ENCODE assay signal across 8 cellular contexts in the genomic region with DNA sequence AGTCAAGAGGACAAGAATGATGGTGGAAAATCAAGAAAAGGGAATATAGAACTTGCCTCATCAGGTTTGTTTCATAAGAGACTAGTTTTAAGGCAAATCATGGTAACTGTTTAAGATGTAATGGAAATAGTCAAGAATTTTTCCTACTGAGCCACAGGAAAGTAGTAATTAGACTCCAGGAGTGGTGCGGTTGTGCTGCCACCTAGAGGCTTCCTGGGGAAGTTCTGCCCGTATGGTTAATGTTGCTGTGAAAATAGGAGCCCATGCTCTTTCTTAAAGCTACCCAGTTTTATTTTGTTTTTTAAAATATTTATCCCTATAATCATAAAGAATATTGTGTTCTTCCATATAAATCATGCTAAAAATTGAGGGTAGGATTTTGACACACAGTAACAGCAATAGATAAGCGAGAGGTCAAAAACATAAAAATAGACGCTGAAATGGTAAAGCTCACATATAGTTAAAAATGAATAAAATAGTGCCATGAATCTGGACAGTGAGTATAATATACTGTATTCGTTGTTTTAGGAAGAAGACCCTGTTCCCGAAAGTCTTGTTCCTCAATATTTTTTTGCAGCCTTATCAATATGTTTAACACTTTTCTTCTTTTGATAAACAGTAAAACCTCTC.
A peak's percentile ranks its signal among the peaks of the same experiment; 100 is the strongest.
DNase-seq lines count a peak whose midpoint lies in the region; ATAC-seq and TF ChIP-seq lines count a peak whose summit lies in the region.

No MANE protein-coding gene starts in this region.

- no peak overlapping the region for H3K27ac Mint-ChIP-seq in endothelial cell (ENCODE audit: unreplicated experiment)
- no peak overlapping the region for H3K27ac Mint-ChIP-seq in mesothelial cell of epicardium

- WGBS in GM23248 (ENCODE audit: low coverage in 1 of 2, low lambda C conversion rate in 2 of 2, missing lambda C conversion rate in 2 of 2), 2 experiments, result 28 to 34% methylated on average over 6 of the region's 6 CpGs
- 48 to 49% methylated on average over 6 of the region's 6 CpGs for WGBS in thyroid gland, 2 donors

- H3K4me1 ChIP-seq in DND-41 (ENCODE audit: insufficient read depth, low read length) (no peaks in the 10 kb centered on the region), GM23248 (ENCODE audit: insufficient read depth) (no peaks in the 10 kb centered on the region), thyroid gland (peaks cover 5 to 6% of the 10 kb centered on the region in 2 donors)

- H3K9me2 ChIP-seq in GM23248 (ENCODE audit: insufficient read depth), result no peaks in the 10 kb centered on the region

- H3K27me3 Mint-ChIP-seq in endothelial cell (ENCODE audit: unreplicated experiment) (peaks cover 2% of the 10 kb centered on the region), mesothelial cell of epicardium (ENCODE audit: low read depth) (no peaks in the 10 kb centered on the region)

- no peaks in the 10 kb centered on the region for H3K36me3 ChIP-seq in DND-41 (ENCODE audit: insufficient read depth, low read length)
- H3K36me3 ChIP-seq in GM23248 (ENCODE audit: low read depth), result no peaks in the 10 kb centered on the region
- H3K36me3 ChIP-seq in WERI-Rb-1, result peaks cover 2% of the 10 kb centered on the region; the same call in 1 of the 2 replicates
- H3K36me3 ChIP-seq in thyroid gland, result no peaks in the 10 kb centered on the region

- H4K20me1 ChIP-seq in DND-41 (ENCODE audit: insufficient read depth, low read length) (no peaks in the 10 kb centered on the region), GM23248 (ENCODE audit: insufficient read depth) (no peaks in the 10 kb centered on the region)

- H3K9me3 Mint-ChIP-seq in endothelial cell (ENCODE audit: unreplicated experiment) (no peaks in the 10 kb centered on the region), mesothelial cell of epicardium (no peaks in the 10 kb centered on the region)

- H3F3A ChIP-seq in GM23248 (ENCODE audit: insufficient read depth), result no peaks in the 10 kb centered on the region

- H3K27me3 ChIP-seq in DND-41 (ENCODE audit: insufficient read depth, low read length, poor library complexity), result no peaks in the 10 kb centered on the region
- no peaks in the 10 kb centered on the region for H3K27me3 ChIP-seq in GM23248 (replicated peaks; ENCODE audit: insufficient read depth)
- H3K27me3 ChIP-seq in WERI-Rb-1 (ENCODE audit: insufficient read depth, low read depth, severe bottlenecking), result no peaks in the 10 kb centered on the region
- H3K27me3 ChIP-seq in thyroid gland, result no peaks in the 10 kb centered on the region

- H3K4me2 ChIP-seq in DND-41 (ENCODE audit: insufficient read depth, low read length) (no peak overlapping the region), GM23248 (ENCODE audit: unreplicated experiment) (no peak overlapping the region)

- TF ChIP-seq POLR2A in thyroid gland (IDR thresholded peaks at IDR 0.05), result no peak

- no peak overlapping the region for H2AFZ ChIP-seq in DND-41 (ENCODE audit: low read depth, low read length)
- H2AFZ ChIP-seq in GM23248, result no peak overlapping the region

- no peak overlapping the region for H3K4me3 Mint-ChIP-seq in endothelial cell (ENCODE audit: unreplicated experiment)
- H3K4me3 Mint-ChIP-seq in mesothelial cell of epicardium, result no peak overlapping the region

- intact Hi-C loops in thyroid gland (cut with DNase I), result loop anchor here (5.0 kb wide), 1 partner anchor 384 kb away; no protein-coding TSS in a partner anchor

- peak; percentile 63; the same call in 2 of the 3 replicates for ATAC-seq in DND-41 (ENCODE audit: insufficient read depth, low read depth)

- H3K4me3 ChIP-seq in DND-41 (ENCODE audit: low read depth in 1 of 2, low read length in 2 of 2) (no peak overlapping the region), GM23248 (no peak overlapping the region), WERI-Rb-1 (ENCODE audit: low read depth, low read length) (no peak overlapping the region), thyroid gland (replicated peaks in 1 of 3) (no peak overlapping the region)

- H3K27ac ChIP-seq in DND-41 (ENCODE audit: low read length) (no peak overlapping the region), GM23248 (no peak overlapping the region), WERI-Rb-1 (no peak overlapping the region), thyroid gland (no peak overlapping the region)

- peak; percentile 49 for DNase-seq in DND-41
- DNase-seq in GM23248, result peak; percentile 62
- DNase-seq in NCI-H2029 (lab: John Stamatoyannopoulos, UW), result peak; percentile 48
- peak; percentile 50 for DNase-seq in WERI-Rb-1
- peak; percentile 72 for DNase-seq in endothelial cell (ENCODE audit: low spot score)
- peak; percentile 25 to 71 for DNase-seq in mesothelial cell of epicardium (ENCODE audit: low spot score in 2 of 2, unreplicated experiment in 2 of 2)
- DNase-seq in thyroid gland, result peak; percentile 66 to 68
- no peak for DNase-seq in stimulated activated naive CD4-positive, alpha-beta T cell treated with Interleukin-2 at 50 U/mL for 16 hours (lab: John Stamatoyannopoulos, UW)

- no peaks in the 10 kb centered on the region for H3K9me3 ChIP-seq in DND-41 (ENCODE audit: insufficient read depth, low read length, severe bottlenecking)
- H3K9me3 ChIP-seq in GM23248 (ENCODE audit: low read depth), result no peaks in the 10 kb centered on the region
- H3K9me3 ChIP-seq in WERI-Rb-1 (ENCODE audit: severe bottlenecking), result no peaks in the 10 kb centered on the region
- H3K9me3 ChIP-seq in thyroid gland, result no peaks in the 10 kb centered on the region

- TF ChIP-seq CTCF in DND-41 (IDR thresholded peaks at IDR 0.05; ENCODE audit: borderline replicate concordance, extremely low read depth, low read length, poor library complexity, severe bottlenecking), result peak; percentile 89
- peak; percentile 74 for TF ChIP-seq CTCF in WERI-Rb-1 (IDR thresholded peaks at IDR 0.05; ENCODE audit: low read depth, low read length)
- peak; percentile 93 for TF ChIP-seq CTCF in endothelial cell (IDR thresholded peaks at IDR 0.05; ENCODE audit: unreplicated experiment)
- peak; percentile 88 for TF ChIP-seq CTCF in mesothelial cell of epicardium (IDR thresholded peaks at IDR 0.05; ENCODE audit: unreplicated experiment)
- peak; percentile 79 to 98 (median 85) for TF ChIP-seq CTCF in thyroid gland (IDR thresholded peaks at IDR 0.05)

- in situ Hi-C loops in GM23248 (cut with MboI), result loop anchor here (25.0 kb wide), 1 partner anchor 724 kb away; no protein-coding TSS in a partner anchor

- H3K79me2 ChIP-seq in DND-41 (ENCODE audit: insufficient read depth, low read length) (no peaks in the 10 kb centered on the region), GM23248 (ENCODE audit: insufficient read depth) (no peaks in the 10 kb centered on the region)

- H3K9ac ChIP-seq in DND-41 (ENCODE audit: low read depth, low read length) (no peak overlapping the region), GM23248 (no peak overlapping the region)

- H3K36me3 Mint-ChIP-seq in endothelial cell (ENCODE audit: low read depth, unreplicated experiment) (peaks cover 27% of the 10 kb centered on the region), mesothelial cell of epicardium (peaks cover 6% of the 10 kb centered on the region)

- no peaks in the 10 kb centered on the region for H3K4me1 Mint-ChIP-seq in endothelial cell (ENCODE audit: unreplicated experiment)
- H3K4me1 Mint-ChIP-seq in mesothelial cell of epicardium, result peaks cover 26% of the 10 kb centered on the region
